In the genomic region with DNA sequence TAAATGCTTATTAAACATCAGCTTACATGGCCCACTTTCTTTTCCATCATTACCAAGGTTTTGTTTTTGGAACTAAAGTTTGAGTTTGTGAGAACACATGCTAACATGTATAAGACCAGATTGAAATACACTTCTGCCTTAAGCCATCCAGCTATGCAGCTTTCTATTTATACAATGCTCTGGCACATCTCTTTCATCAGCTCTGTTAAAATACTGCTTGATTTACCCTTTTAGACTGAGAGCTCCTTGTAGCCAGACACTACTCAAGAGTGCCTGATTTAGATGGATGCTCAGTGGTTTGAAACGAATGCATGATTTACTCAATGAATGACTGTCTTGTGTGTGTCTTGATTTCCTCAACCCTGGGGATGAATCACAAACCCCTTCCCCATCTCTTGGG, we compare ENCODE assay signal across 28 cellular contexts.
"Had no signal": no experiment of that assay in that cellular context is flagged by ENCODE, and none has a peak within 500 bp of the region (broad histone marks: within the 10 kb centered on the region; RNA-seq: fewer than 3 reads in every experiment).

No MANE protein-coding gene starts in this region.

- H3K27ac ChIP-seq: stomach, suprapubic skin, testis, thoracic aorta, thyroid gland, tibial artery, tibial nerve, transverse colon, upper lobe of left lung, upper lobe of right lung, uterus, vagina had no signal

- DNase-seq: stimulated activated CD4-positive, alpha-beta T cell treated with anti-CD3 and anti-CD28 coated beads, Interleukin-2, amount 100 ng/mL, for 48 hours; stimulated activated CD4-positive, alpha-beta T cell treated with anti-CD3 and anti-CD28 coated beads, Interleukin-4, amount 100 ng/mL, for 1 hour; stimulated activated CD4-positive, alpha-beta T cell treated with anti-CD3 and anti-CD28 coated beads, Interleukin-4, amount 100 ng/mL, for 24 hours; stimulated activated CD4-positive, alpha-beta T cell treated with anti-CD3 and anti-CD28 coated beads, Interleukin-4, amount 100 ng/mL, for 4 hours; stimulated activated CD8-positive, alpha-beta memory T cell treated with anti-CD3 and anti-CD28 coated beads, Interleukin-4, amount 100 ng/mL, for 48 hours; stimulated activated naive B cell treated with anti-CD40 and anti-IgM and Interleukin-4, amounts not matched to agents 10 μg/mL and 1 μg/mL and 100 μg/mL, for 72 hours; stimulated activated naive CD4-positive, alpha-beta T cell; stimulated activated naive CD4-positive, alpha-beta T cell treated with Interleukin-2 at 50 U/mL for 16 hours; stimulated activated naive CD8-positive, alpha-beta T cell treated with anti-CD3 and anti-CD28 coated beads, Interleukin-15, amount 100 ng/mL, for 72 hours; stimulated activated naive CD8-positive, alpha-beta T cell treated with anti-CD3 and anti-CD28 coated beads, Interleukin-15, Interleukin-2, amounts not matched to agents 100 U/mL and 50 U/mL, for 24 hours; stomach; substantia nigra; thyroid gland; tibial artery; transverse colon; trophoblast cell; upper lobe of left lung; upper lobe of right lung; uterus had no signal

- H3K27ac Mint-ChIP-seq: stimulated activated effector memory CD8-positive, alpha-beta T cell treated with anti-CD3 and anti-CD28 coated beads, Interleukin-12 subunit alpha, Interleukin-12 subunit beta, amount 100 ng/mL, for 72 hours; stimulated activated memory B cell treated with anti-CD40 and anti-IgM and Interleukin-4, amounts not matched to agents 10 μg/mL and 1 μg/mL and 100 μg/mL, for 72 hours; stimulated activated naive B cell treated with anti-CD40 and anti-IgM and Interleukin-4, amounts not matched to agents 10 μg/mL and 1 μg/mL and 100 μg/mL, for 72 hours; stimulated activated naive CD8-positive, alpha-beta T cell treated with anti-CD3 and anti-CD28 coated beads, Interleukin-15, amount 100 ng/mL, for 72 hours; stimulated activated naive CD8-positive, alpha-beta T cell treated with anti-CD3 and anti-CD28 coated beads, Interleukin-15, Interleukin-2, amounts not matched to agents 100 ng/mL and 50 ng/mL, for 24 hours; type B pancreatic cell had no signal

- H3K4me3 ChIP-seq: stomach, suprapubic skin, testis, thoracic aorta, thyroid gland, tibial artery, tibial nerve, transverse colon, upper lobe of left lung, upper lobe of right lung, uterus, vagina had no signal

- H3K27me3 ChIP-seq: stomach, suprapubic skin, testis, thyroid gland, tibial artery, tibial nerve, transverse colon, upper lobe of left lung, upper lobe of right lung, uterus, vagina had no signal

- ATAC-seq: stimulated activated effector memory CD8-positive, alpha-beta T cell treated with anti-CD3 and anti-CD28 coated beads, Interleukin-12 subunit alpha, Interleukin-12 subunit beta, amount 100 ng/mL, for 72 hours; stimulated activated memory B cell treated with anti-CD40 and anti-IgM and Interleukin-4, amounts not matched to agents 10 μg/mL and 1 μg/mL and 100 μg/mL, for 72 hours; stimulated activated naive B cell treated with anti-CD40 and anti-IgM and Interleukin-4, amounts not matched to agents 10 μg/mL and 1 μg/mL and 100 μg/mL, for 72 hours; stimulated activated naive CD8-positive, alpha-beta T cell treated with anti-CD3 and anti-CD28 coated beads, Interleukin-15, amount 100 ng/mL, for 72 hours; stimulated activated naive CD8-positive, alpha-beta T cell treated with anti-CD3 and anti-CD28 coated beads, Interleukin-15, Interleukin-2, amounts not matched to agents 100 U/mL and 50 U/mL, for 24 hours; upper lobe of right lung had no signal

- H3K36me3 Mint-ChIP-seq: stimulated activated effector memory CD8-positive, alpha-beta T cell treated with anti-CD3 and anti-CD28 coated beads, Interleukin-12 subunit alpha, Interleukin-12 subunit beta, amount 100 ng/mL, for 72 hours; stimulated activated memory B cell treated with anti-CD40 and anti-IgM and Interleukin-4, amounts not matched to agents 10 μg/mL and 1 μg/mL and 100 μg/mL, for 72 hours; stimulated activated naive B cell treated with anti-CD40 and anti-IgM and Interleukin-4, amounts not matched to agents 10 μg/mL and 1 μg/mL and 100 μg/mL, for 72 hours; type B pancreatic cell had no signal

- H3K9me3 ChIP-seq: stomach, suprapubic skin, testis, thoracic aorta, thyroid gland, tibial artery, tibial nerve, transverse colon, upper lobe of left lung, upper lobe of right lung, uterus, vagina had no signal

- H3K4me1 Mint-ChIP-seq: stimulated activated effector memory CD8-positive, alpha-beta T cell treated with anti-CD3 and anti-CD28 coated beads, Interleukin-12 subunit alpha, Interleukin-12 subunit beta, amount 100 ng/mL, for 72 hours; stimulated activated memory B cell treated with anti-CD40 and anti-IgM and Interleukin-4, amounts not matched to agents 10 μg/mL and 1 μg/mL and 100 μg/mL, for 72 hours; stimulated activated naive B cell treated with anti-CD40 and anti-IgM and Interleukin-4, amounts not matched to agents 10 μg/mL and 1 μg/mL and 100 μg/mL, for 72 hours; stimulated activated naive CD8-positive, alpha-beta T cell treated with anti-CD3 and anti-CD28 coated beads, Interleukin-15, amount 100 ng/mL, for 72 hours had no signal

- H3K27me3 Mint-ChIP-seq: stimulated activated memory B cell treated with anti-CD40 and anti-IgM and Interleukin-4, amounts not matched to agents 10 μg/mL and 1 μg/mL and 100 μg/mL, for 72 hours; stimulated activated naive B cell treated with anti-CD40 and anti-IgM and Interleukin-4, amounts not matched to agents 10 μg/mL and 1 μg/mL and 100 μg/mL, for 72 hours; stimulated activated naive CD8-positive, alpha-beta T cell treated with anti-CD3 and anti-CD28 coated beads, Interleukin-15, amount 100 ng/mL, for 72 hours; stimulated activated naive CD8-positive, alpha-beta T cell treated with anti-CD3 and anti-CD28 coated beads, Interleukin-15, Interleukin-2, amounts not matched to agents 100 ng/mL and 50 ng/mL, for 24 hours had no signal

- H3K4me3 Mint-ChIP-seq: stimulated activated effector memory CD8-positive, alpha-beta T cell treated with anti-CD3 and anti-CD28 coated beads, Interleukin-12 subunit alpha, Interleukin-12 subunit beta, amount 100 ng/mL, for 72 hours; stimulated activated memory B cell treated with anti-CD40 and anti-IgM and Interleukin-4, amounts not matched to agents 10 μg/mL and 1 μg/mL and 100 μg/mL, for 72 hours; stimulated activated naive B cell treated with anti-CD40 and anti-IgM and Interleukin-4, amounts not matched to agents 10 μg/mL and 1 μg/mL and 100 μg/mL, for 72 hours; stimulated activated naive CD8-positive, alpha-beta T cell treated with anti-CD3 and anti-CD28 coated beads, Interleukin-15, amount 100 ng/mL, for 72 hours; stimulated activated naive CD8-positive, alpha-beta T cell treated with anti-CD3 and anti-CD28 coated beads, Interleukin-15, Interleukin-2, amounts not matched to agents 100 ng/mL and 50 ng/mL, for 24 hours; type B pancreatic cell had no signal

- H3K36me3 ChIP-seq: stomach, suprapubic skin, thoracic aorta, thyroid gland, tibial artery, tibial nerve, transverse colon, upper lobe of left lung, upper lobe of right lung, uterus, vagina had no signal

- H3K9me3 Mint-ChIP-seq: stimulated activated naive CD8-positive, alpha-beta T cell treated with anti-CD3 and anti-CD28 coated beads, Interleukin-15, Interleukin-2, amounts not matched to agents 100 ng/mL and 50 ng/mL, for 24 hours; type B pancreatic cell had no signal

- H3K4me1 ChIP-seq: stomach, suprapubic skin, testis, thyroid gland, tibial artery, tibial nerve, transverse colon, upper lobe of left lung, upper lobe of right lung, uterus, vagina had no signal
